18 cellular contexts compared by ENCODE assay signal in the genomic region with DNA sequence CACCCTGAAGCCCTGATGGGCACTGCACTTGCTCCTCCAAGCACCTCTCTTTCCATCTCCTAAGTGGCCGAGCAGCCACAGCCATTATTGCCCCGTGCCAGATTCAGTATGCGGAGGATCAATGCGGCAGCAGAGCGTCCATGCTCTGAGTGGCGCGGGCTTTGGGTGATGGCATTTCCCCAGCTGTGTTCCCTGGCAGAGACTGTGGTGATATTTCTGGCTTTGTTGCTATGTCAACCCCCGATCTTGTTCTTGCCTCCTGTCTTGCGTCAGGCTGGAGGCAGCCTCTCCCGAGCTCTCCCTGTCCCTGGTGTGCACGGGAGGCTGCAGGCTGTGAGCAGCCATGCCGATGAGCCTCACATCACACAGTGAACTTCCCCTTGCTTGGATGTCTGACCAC.
"Had no signal": no experiment of that assay in that cellular context is flagged by ENCODE, and none has a peak within 500 bp of the region (broad histone marks: within the 10 kb centered on the region; RNA-seq: fewer than 3 reads in every experiment).

No MANE protein-coding gene starts in this region.

- H3K27ac ChIP-seq: heart left ventricle, right atrium auricular region, sigmoid colon, suprapubic skin, tibial artery, upper lobe of right lung, vagina had no signal

- DNase-seq: foreskin melanocyte; heart left ventricle; left cardiac atrium; left ventricle myocardium superior; mesenchymal stem cell; naive thymus-derived CD4-positive, alpha-beta T cell; nephron progenitor cell; sigmoid colon; small intestine; stimulated activated CD4-positive, alpha-beta T cell treated with anti-CD3 and anti-CD28 coated beads, Interleukin-12 subunit alpha, Interleukin-12 subunit beta, amount 100 ng/mL, for 4 hours; stimulated activated CD4-positive, alpha-beta T cell treated with anti-CD3 and anti-CD28 coated beads, Interleukin-2, amount 100 ng/mL, for 48 hours; stimulated activated naive CD4-positive, alpha-beta T cell treated with Interleukin-2 at 50 U/mL for 16 hours; tibial artery; upper lobe of right lung had no signal

- H3K4me3 ChIP-seq: heart left ventricle, lung, right atrium auricular region, sigmoid colon, suprapubic skin, tibial artery, upper lobe of right lung, vagina had no signal

- H3K27me3 ChIP-seq: right atrium auricular region, vagina had no signal
